10 cellular contexts compared by ENCODE assay signal in genomic region chr12:123801573-123802178, GRCh38. TPM values are rescaled to one million over a fixed set of nuclear protein-coding genes. Genes with fewer than 3 reads are reported as not detected.
DNase-seq lines count a peak whose midpoint lies in the region; ATAC-seq, FAIRE-seq and TF ChIP-seq lines count a peak whose summit lies in the region.
"Had no signal": no experiment of that assay in that cellular context is flagged by ENCODE, and none has a peak within 500 bp of the region (broad histone marks: within the 10 kb centered on the region; RNA-seq: fewer than 3 reads in every experiment).

No MANE protein-coding gene starts in this region.

- TF ChIP-seq EP300 in K562 (IDR thresholded peaks at IDR 0.05; ENCODE audit: low read length), result no peak

- in situ Hi-C loops in K562 (cut with MboI), result no loop called here

- H3K4me2 ChIP-seq in K562 (ENCODE audit: insufficient read depth, low read length), result no peak overlapping the region

- H3K9me1 ChIP-seq in K562 (ENCODE audit: control insufficient read depth, insufficient read depth, low read length), result no peaks in the 10 kb centered on the region

- no peak for ATAC-seq in K562
- ATAC-seq in esophagus mucosa, result no peak

- H3K27me3 ChIP-seq in K562 (ENCODE audit: control insufficient read depth in 2 of 2, insufficient read depth in 2 of 2, low read length in 2 of 2), result peaks cover 11 to 20% of the 10 kb centered on the region in 2 experiments

- no peaks in the 10 kb centered on the region for H3K79me2 ChIP-seq in K562 (ENCODE audit: control insufficient read depth, insufficient read depth, low read length)

- no peaks in the 10 kb centered on the region; a peak in 1 of 5 replicates for H3K4me1 ChIP-seq in K562 (replicated peaks in 1 of 2; ENCODE audit: control insufficient read depth in 2 of 2, insufficient read depth in 2 of 2, low read length in 2 of 2)

- H3K9ac ChIP-seq in K562 (ENCODE audit: insufficient read depth in 1 of 2, low read depth in 2 of 2, low read length in 2 of 2), result no peak overlapping the region

- POLR2A ChIA-PET in K562 (lab: Yijun Ruan, JAX), result no interaction called here

- no peaks in the 10 kb centered on the region for H3K9me3 ChIP-seq in K562 (replicated peaks; ENCODE audit: control insufficient read depth, insufficient read depth, low read depth, low read length)

- BruUV-seq in K562 (replicated peaks; lab: Mats Ljungman, UMichigan), result no TSS peak

- CTCF ChIA-PET in K562 (lab: Yijun Ruan, JAX; ENCODE audit: low intra/inter-chr PET ratio), result interaction anchor here (0.6 to 1.0 kb wide), 3 partner anchors 183 to 949 kb away, joined by 3 to 6 read pairs (median 6); no protein-coding TSS in a partner anchor

- peak; percentile 55 for FAIRE-seq in K562 (lab: Jason Lieb, UNC)
- FAIRE-seq: colon had no signal

- H3K36me3 ChIP-seq in K562 (ENCODE audit: control insufficient read depth, insufficient read depth, low read length), result no peaks in the 10 kb centered on the region

- intact Hi-C loops in K562 (cut with micrococcal nuclease), result loop anchor here (2.0 to 5.0 kb wide), 3 partner anchors 126 to 231 kb away; no protein-coding TSS in a partner anchor

- H2AFZ ChIP-seq in K562 (ENCODE audit: low read depth, low read length), result no peak overlapping the region

- peak; percentile 50 to 77 for TF ChIP-seq RAD21 in K562 (CRISPR knock-in tag; conservative IDR thresholded peaks at IDR 0.05 in 1 of 2, IDR thresholded peaks at IDR 0.05 in 1 of 2)

- no peak overlapping the region for H3K4me3 ChIP-seq in LNCaP clone FGC (ENCODE audit: low read depth, low read length)
- no peak overlapping the region for H3K4me3 ChIP-seq in K562

- H3K27ac ChIP-seq in K562 (ENCODE audit: extremely low read depth, low read depth, low read length), result no peak overlapping the region

- TF ChIP-seq POLR2A in K562 (conservative IDR thresholded peaks at IDR 0.05), result no peak

- TF ChIP-seq CTCF in LNCaP clone FGC (IDR thresholded peaks at IDR 0.05; ENCODE audit: control insufficient read depth, extremely low read depth, insufficient read depth) (peak; percentile 64), K562 (IDR thresholded peaks at IDR 0.05 in 2 of 3, conservative IDR thresholded peaks at IDR 0.05 in 1 of 3; ENCODE audit: insufficient read depth in 2 of 3, low read depth in 1 of 3, low read length in 3 of 3) (peak; percentile 35 to 73 (median 52); a peak in 4 of 6 replicates)

- 11% methylated on average over 8 of the region's 8 CpGs for WGBS in K562 (ENCODE audit: insufficient coverage, low coverage, missing lambda C conversion rate)

- DNase-seq in Daoy (ENCODE audit: low read depth) (peak; percentile 11), LNCaP clone FGC (ENCODE audit: low read depth) (peak; percentile 38), K562 (ENCODE audit: extremely low read depth in 1 of 4, low spot score in 3 of 4) (peak in 1 of 4 experiments; percentile 31), myocyte (ENCODE audit: low read depth) (peak; percentile 20), AG08396 (ENCODE audit: low spot score) (no peak), medulla oblongata (ENCODE audit: extremely low spot score) (no peak)
- DNase-seq in activated CD4-positive, alpha-beta T cell treated with anti-CD3 and anti-CD28 coated beads for 4 hours, result no peak
- DNase-seq: substantia nigra had no signal

- no peaks in the 10 kb centered on the region for H4K20me1 ChIP-seq in K562 (replicated peaks; ENCODE audit: control insufficient read depth, insufficient read depth, low read length)

TF ChIP-seq in K562, 482 proteins besides CTCF, POLR2A, EP300 and RAD21 (continues in another document):
- peak; percentile 32; the same call in 1 of the 2 replicates for TF ChIP-seq SMC3 (conservative IDR thresholded peaks at IDR 0.05; ENCODE audit: insufficient read depth, low read depth, low read length)
- no peak for TF ChIP-seq MEIS2 (IDR thresholded peaks at IDR 0.05; ENCODE audit: partially characterized antibody)
- TF ChIP-seq ARID3A (IDR thresholded peaks at IDR 0.05; ENCODE audit: borderline replicate concordance, low read depth, low read length), result peak; percentile 75; the same call in 1 of the 2 replicates
- TF ChIP-seq PYGO2 (tag; IDR thresholded peaks at IDR 0.05), result no peak
- no peak for TF ChIP-seq HNRNPLL (IDR thresholded peaks at IDR 0.05; ENCODE audit: low read depth, low read length, poor library complexity, severe bottlenecking)
- TF ChIP-seq CBFA2T2 (conservative IDR thresholded peaks at IDR 0.05), result no peak
- peak; percentile 52; the same call in 1 of the 2 replicates for TF ChIP-seq CEBPB (tag; IDR thresholded peaks at IDR 0.05)
- TF ChIP-seq COPS2 (conservative IDR thresholded peaks at IDR 0.05), result no peak
- TF ChIP-seq HNRNPUL1 (IDR thresholded peaks at IDR 0.05; ENCODE audit: low read length), result no peak
- no peak for TF ChIP-seq ZNF263 (CRISPR knock-in tag; IDR thresholded peaks at IDR 0.05; ENCODE audit: borderline replicate concordance)
- TF ChIP-seq HMBOX1 (IDR thresholded peaks at IDR 0.05), result peak; percentile 98
- TF ChIP-seq ZBTB33 (CRISPR knock-in tag; IDR thresholded peaks at IDR 0.05), result no peak
- no peak for TF ChIP-seq ZNF253 (CRISPR knock-in tag; conservative IDR thresholded peaks at IDR 0.05)
- TF ChIP-seq KLF13 (tag; IDR thresholded peaks at IDR 0.05; ENCODE audit: borderline replicate concordance, low read depth), result no peak
- no peak for TF ChIP-seq JUNB (CRISPR knock-in tag; conservative IDR thresholded peaks at IDR 0.05)
- no peak for TF ChIP-seq PTBP1 (IDR thresholded peaks at IDR 0.05; ENCODE audit: low read depth, low read length)
- no peak for TF ChIP-seq HMG20A (CRISPR knock-in tag; conservative IDR thresholded peaks at IDR 0.05)
- no peak for TF ChIP-seq NFXL1 (CRISPR knock-in tag; IDR thresholded peaks at IDR 0.05)
- TF ChIP-seq SAP30 (IDR thresholded peaks at IDR 0.05; ENCODE audit: borderline replicate concordance, insufficient read depth, low read depth, low read length, poor library complexity, severe bottlenecking), result no peak

RNA-seq across cellular contexts. Expression of gene DNAH10, which starts 39.6 kb away (rescaled TPM):
- total RNA-seq in Daoy (2014; rRNA removed; shearing (Covaris generic)), result 0.06 TPM in 1 of 2 replicates, not detected in the other
- 0.16 and 0.46 TPM in 2 replicates for total RNA-seq in K562 (2011; cell fraction: chromatin; rRNA removed; ENCODE audit: low replicate concordance)
- under 0.01 and 0.13 TPM in 2 replicates for total RNA-seq in K562 (2011; cell fraction: nucleolus; rRNA removed)
- total RNA-seq in K562 (2011; cell fraction: nucleoplasm; rRNA removed), result 0.07 TPM in 1 of 2 replicates, not detected in the other
- total RNA-seq in K562 (2014; rRNA removed) (0.05 and 0.08 TPM in 2 replicates), K562 (2014; rRNA removed; fragmentation: Illumina TruSeq; extraction: Trizol) (0.03 and 0.04 TPM in 2 replicates), K562 (2015; rRNA removed; fragmentation: Illumina TruSeq; extraction: Trizol) (0.04 TPM in 2 replicates), K562 (2021) (0.04 and 0.07 TPM in 2 replicates), myocyte (0.16 and 0.36 TPM in 2 replicates), esophagus mucosa (0.12 TPM)
- polyA plus RNA-seq in K562 (2011; rRNA removed) (0.01 and 0.06 TPM in 2 replicates), K562 (2014; fragmentation: Illumina TruSeq; extraction: Trizol) (0.01 TPM in 2 replicates), K562 (2014; fragmentation: Nextera tagmentation; extraction: Ambion mirVana) (under 1 TPM in 1 of 2 experiments, not detected in 1; 0.01 TPM), K562 (2014; rRNA removed) (0.01 TPM in 1 of 2 replicates, not detected in the other)
- polyA plus RNA-seq in K562 (2011; cell fraction: cytosol; rRNA removed), result under 0.01 TPM in 1 of 2 replicates, not detected in the other
- 0.15 and 0.26 TPM in 2 replicates for polyA plus RNA-seq in K562 (2011; cell fraction: nucleus; rRNA removed)
- 0.07 and 0.54 TPM in 2 replicates for polyA plus RNA-seq in K562 (2012)
- polyA minus RNA-seq in K562 (2011; rRNA and poly(A)+ RNA removed), result 0.07 and 0.18 TPM in 2 replicates
- polyA minus RNA-seq in K562 (2011; cell fraction: cytosol; rRNA and poly(A)+ RNA removed), result not detected in 2 replicates
- polyA minus RNA-seq in K562 (2011; cell fraction: nucleus; rRNA and poly(A)+ RNA removed), result 0.11 and 0.13 TPM in 2 replicates
- 0.50 TPM for polyA plus RNA-seq in myocyte (2012)

Comparison
In these comparisons a context has a peak if more than half of its experiments do, and no peak if none do; other contexts are left out.
1. DNase-seq: peak in Daoy (single experiment), LNCaP clone FGC (single experiment) and myocyte (single experiment); none in AG08396 (single experiment), medulla oblongata (single experiment) and activated CD4-positive, alpha-beta T cell treated with anti-CD3 and anti-CD28 coated beads for 4 hours (0 of 2).